Comparison of ENCODE assay signal across 25 cellular contexts in the genomic region with DNA sequence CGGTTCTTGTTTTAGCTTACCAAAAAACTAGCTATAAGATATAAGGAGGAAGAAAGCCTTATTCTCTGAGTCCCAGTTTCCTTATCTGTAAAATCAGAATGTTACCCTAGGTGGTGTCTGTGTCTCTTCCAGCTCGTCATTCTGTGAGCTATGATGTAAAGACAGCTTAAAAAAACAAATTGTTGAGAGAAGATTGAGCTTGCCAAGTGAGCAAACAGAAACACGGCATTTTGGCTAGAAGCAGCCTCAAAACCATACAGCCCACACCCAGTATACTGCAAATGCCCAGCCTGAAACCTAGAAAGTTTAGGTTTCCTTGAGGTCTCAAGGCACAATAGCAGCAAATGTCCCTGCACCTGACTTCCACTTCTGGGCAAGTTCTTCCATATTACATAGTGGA.
DNase-seq lines count a peak whose midpoint lies in the region; ATAC-seq and TF ChIP-seq lines count a peak whose summit lies in the region.
"Had no signal": no experiment of that assay in that cellular context is flagged by ENCODE, and none has a peak within 500 bp of the region (broad histone marks: within the 10 kb centered on the region; RNA-seq: fewer than 3 reads in every experiment).

No MANE protein-coding gene starts in this region.

- H3K79me2 ChIP-seq in PC-3 (ENCODE audit: low read length) (no peaks in the 10 kb centered on the region), mesendoderm (ENCODE audit: control insufficient read depth, insufficient read depth, low read length) (no peaks in the 10 kb centered on the region)

- H3K27ac ChIP-seq in IMR-90 (ENCODE audit: insufficient read depth, low read length) (no peak overlapping the region), PC-3 (ENCODE audit: low read length) (no peak overlapping the region), mesendoderm (ENCODE audit: low read depth, low read length) (no peak overlapping the region)
- H3K27ac ChIP-seq: colonic mucosa, heart left ventricle, neural progenitor cell, Peyer's patch, tibial artery, WERI-Rb-1 had no signal

- H4K5ac ChIP-seq in IMR-90 (ENCODE audit: low read depth, low read length), result no peak overlapping the region
- H4K5ac ChIP-seq in mesendoderm (ENCODE audit: low read length), result no peak overlapping the region

- H3K36me3 ChIP-seq in IMR-90 (ENCODE audit: control insufficient read depth, insufficient read depth, low read length) (no peaks in the 10 kb centered on the region), PC-3 (ENCODE audit: low read depth, low read length) (no peaks in the 10 kb centered on the region), mesendoderm (ENCODE audit: control insufficient read depth, insufficient read depth, low read length) (no peaks in the 10 kb centered on the region)
- H3K36me3 ChIP-seq: colonic mucosa, heart left ventricle, neural progenitor cell, Peyer's patch, tibial artery, WERI-Rb-1 had no signal

- H2AK9ac ChIP-seq in IMR-90 (replicated peaks; ENCODE audit: low read depth, low read length, poor library complexity), result no peak overlapping the region

- no peak overlapping the region for H3K27ac Mint-ChIP-seq in type B pancreatic cell
- H3K27ac Mint-ChIP-seq: CD8-positive, alpha-beta memory T cell; neural progenitor cell; progenitor cell of endocrine pancreas; T-helper 17 cell had no signal

- no peaks in the 10 kb centered on the region for H3K9me1 ChIP-seq in IMR-90 (ENCODE audit: insufficient read depth, low read length)

- dilution Hi-C loops in IMR-90 (cut with HindIII; ENCODE audit: low sequenced_read_pairs, unreplicated experiment), result no loop called here

- no peak overlapping the region for H2BK20ac ChIP-seq in IMR-90 (ENCODE audit: low read depth, low read length)

- H3K79me1 ChIP-seq in IMR-90 (ENCODE audit: low read depth in 1 of 2, low read length in 2 of 2) (no peaks in the 10 kb centered on the region), mesendoderm (ENCODE audit: low read length) (no peaks in the 10 kb centered on the region)

- H3K9me3 Mint-ChIP-seq in type B pancreatic cell, result no peaks in the 10 kb centered on the region
- H3K9me3 Mint-ChIP-seq: CD8-positive, alpha-beta memory T cell; IgD-negative memory B cell; neural progenitor cell had no signal

- no peak overlapping the region for H3K4me3 Mint-ChIP-seq in type B pancreatic cell
- H3K4me3 Mint-ChIP-seq: CD8-positive, alpha-beta memory T cell; neural progenitor cell; T-helper 17 cell had no signal

- H4K20me1 ChIP-seq in IMR-90 (ENCODE audit: insufficient read depth, low read length) (no peaks in the 10 kb centered on the region), PC-3 (ENCODE audit: low read length) (no peaks in the 10 kb centered on the region)

- WGBS in IMR-90 (ENCODE audit: extremely low coverage in 2 of 2, insufficient read length in 1 of 2), 2 experiments, result 80% methylated on average over 1 of the region's 3 CpGs; no CpG with 5 or more reads in 1 of the 2 experiments
- WGBS in mesendoderm (ENCODE audit: extremely low coverage, insufficient coverage, low lambda C conversion rate), result no CpG with 5 or more reads among the region's 3 CpGs

- H4K8ac ChIP-seq in IMR-90 (ENCODE audit: low read depth in 2 of 2, low read length in 2 of 2) (no peak overlapping the region), mesendoderm (ENCODE audit: low read depth, low read length) (no peak overlapping the region)

- no peaks in the 10 kb centered on the region for H3K27me3 Mint-ChIP-seq in type B pancreatic cell
- H3K27me3 Mint-ChIP-seq: CD8-positive, alpha-beta memory T cell; IgD-negative memory B cell; progenitor cell of endocrine pancreas; T-helper 17 cell had no signal

- intact Hi-C loops in IMR-90 (cut with micrococcal nuclease) (no loop called here), PC-3 (cut with micrococcal nuclease) (no loop called here)

- no TSS peak for BruUV-seq in IMR-90 (replicated peaks; lab: Mats Ljungman, UMichigan)
- BruUV-seq in PC-3 (replicated peaks; lab: Mats Ljungman, UMichigan), result no TSS peak

- peaks cover 2% of the 10 kb centered on the region; the same call in 1 of the 2 replicates for H3K27me3 ChIP-seq in IMR-90 (ENCODE audit: control insufficient read depth, insufficient read depth, low read length)
- H3K27me3 ChIP-seq in PC-3 (ENCODE audit: low read length), result no peaks in the 10 kb centered on the region
- no peaks in the 10 kb centered on the region for H3K27me3 ChIP-seq in mesendoderm (ENCODE audit: insufficient read depth, low read length, poor library complexity)
- H3K27me3 ChIP-seq: colonic mucosa, heart left ventricle, neural progenitor cell, Peyer's patch, tibial artery had no signal

- ATAC-seq in IMR-90 (ENCODE audit: low read depth), result no peak; the same call in 1 of the 2 replicates
- peak; percentile 80 for ATAC-seq in PC-3
- ATAC-seq: heart left ventricle; stimulated activated naive CD8-positive, alpha-beta T cell treated with anti-CD3 and anti-CD28 coated beads, Interleukin-15, Interleukin-2, amounts not matched to agents 100 U/mL and 50 U/mL, for 24 hours; T-helper 17 cell had no signal

- H3K9me2 ChIP-seq in PC-3 (replicated peaks; ENCODE audit: low read length), result no peaks in the 10 kb centered on the region

- peaks cover 4% of the 10 kb centered on the region for H3K4me1 Mint-ChIP-seq in type B pancreatic cell (ENCODE audit: unreplicated experiment)
- H3K4me1 Mint-ChIP-seq: CD8-positive, alpha-beta memory T cell had no signal

- H3K9me3 ChIP-seq in IMR-90 (ENCODE audit: control insufficient read depth, insufficient read depth, low read length) (no peaks in the 10 kb centered on the region), PC-3 (ENCODE audit: low read length) (no peaks in the 10 kb centered on the region)
- H3K9me3 ChIP-seq: colonic mucosa, heart left ventricle, Peyer's patch, tibial artery had no signal

- CTCF ChIA-PET in IMR-90 (lab: Yijun Ruan, JAX) (interaction anchor here (0.6 to 0.7 kb wide), 2 partner anchors 76 to 143 kb away, joined by 3 to 7 read pairs; no protein-coding TSS in a partner anchor), PC-3 (lab: Charles Lee) (interaction anchor here (0.6 to 0.9 kb wide), 4 partner anchors 9 to 411 kb away, joined by 4 to 6 read pairs (median 4); no protein-coding TSS in a partner anchor)

- H3K4me1 ChIP-seq in IMR-90 (ENCODE audit: control insufficient read depth, insufficient read depth, low read length) (peaks cover 4% of the 10 kb centered on the region; the same call in 1 of the 2 replicates), PC-3 (ENCODE audit: insufficient read depth, low read length) (peaks cover 6% of the 10 kb centered on the region; the same call in 1 of the 2 replicates), mesendoderm (ENCODE audit: control insufficient read depth, low read depth, low read length) (no peaks in the 10 kb centered on the region)
- H3K4me1 ChIP-seq: colonic mucosa, Peyer's patch, tibial artery had no signal

- H2BK15ac ChIP-seq in IMR-90 (ENCODE audit: low read depth, low read length) (no peak overlapping the region), mesendoderm (replicated peaks; ENCODE audit: low read depth) (no peak overlapping the region)

- no peak overlapping the region for H3K23ac ChIP-seq in IMR-90 (ENCODE audit: low read depth, low read length)
- H3K23ac ChIP-seq in mesendoderm (ENCODE audit: low read length), result no peak overlapping the region

- H2BK120ac ChIP-seq in IMR-90 (ENCODE audit: low read depth, low read length) (no peak overlapping the region), mesendoderm (ENCODE audit: low read depth, low read length) (no peak overlapping the region)

- H3K36me3 Mint-ChIP-seq in type B pancreatic cell, result peaks cover 15% of the 10 kb centered on the region
- H3K36me3 Mint-ChIP-seq: neural progenitor cell had no signal

- H4K91ac ChIP-seq in IMR-90 (ENCODE audit: insufficient read depth, low read depth, low read length), result no peak overlapping the region

- H3K9ac ChIP-seq in IMR-90 (ENCODE audit: low read depth, low read length), result no peak overlapping the region
- no peak overlapping the region for H3K9ac ChIP-seq in PC-3 (ENCODE audit: low read length)
- H3K9ac ChIP-seq in mesendoderm (ENCODE audit: low read length), result no peak overlapping the region
- H3K9ac ChIP-seq: neural progenitor cell had no signal

- H2AFZ ChIP-seq in IMR-90 (replicated peaks; ENCODE audit: low read length, poor library complexity) (no peak overlapping the region), PC-3 (ENCODE audit: low read length) (no peak overlapping the region)
- H2AFZ ChIP-seq: neural progenitor cell had no signal

- H3K56ac ChIP-seq in IMR-90 (ENCODE audit: extremely low read depth, insufficient read depth, low read length), result no peak overlapping the region
- H3K56ac ChIP-seq in mesendoderm (ENCODE audit: low read length), result no peak overlapping the region

- no peak overlapping the region for H2BK5ac ChIP-seq in IMR-90 (ENCODE audit: low read depth, low read length, poor library complexity, severe bottlenecking)
- H2BK5ac ChIP-seq in mesendoderm (ENCODE audit: low read length), result no peak overlapping the region

- in situ Hi-C loops in IMR-90 (cut with MboI; ENCODE audit: low sequenced_read_pairs), result no loop called here

- H2AK5ac ChIP-seq in IMR-90 (ENCODE audit: low read depth, low read length), result no peak overlapping the region
- H2AK5ac ChIP-seq in mesendoderm (ENCODE audit: low read length), result no peak overlapping the region

- H3K4me3 ChIP-seq in IMR-90 (ENCODE audit: insufficient read depth, low read depth, low read length) (no peak overlapping the region), PC-3 (ENCODE audit: low read length) (no peak overlapping the region), choroid plexus epithelial cell (ENCODE audit: low read depth, low read length) (no peak overlapping the region), mesendoderm (ENCODE audit: low read length) (no peak overlapping the region)
- H3K4me3 ChIP-seq: colonic mucosa, heart left ventricle, neural progenitor cell, Peyer's patch, tibial artery had no signal

- DNase-seq in IMR-90 (peak; percentile 62), PC-3 (peak; percentile 52), choroid plexus epithelial cell (ENCODE audit: low read depth) (peak; percentile 70), mesendoderm (peak; percentile 16), NCI-H1436 (lab: John Stamatoyannopoulos, UW) (no peak), type B pancreatic cell (ENCODE audit: extremely low spot score, unreplicated experiment) (no peak), activated gamma-delta T cell treated with Interleukin-2 at 50 U/mL for 16 hours (no peak)
- DNase-seq: activated CD8-positive, alpha-beta memory T cell treated with anti-CD3 and anti-CD28 coated beads, Interleukin-2, amount 50 U/mL, for 4 hours; CD8-positive, alpha-beta memory T cell; colonic mucosa; DMS153; heart left ventricle; mammary epithelial cell; NCI-H1417 treated with DMSO at 0.1 percent for 48 hours; NCI-H510A treated with DMSO at 0.1 percent for 48 hours; Peyer's patch; SIG-M5; stimulated activated CD4-positive, alpha-beta T cell treated with anti-CD3 and anti-CD28 coated beads, Interleukin-15, amount 100 ng/mL, for 24 hours; stimulated activated naive CD8-positive, alpha-beta T cell treated with anti-CD3 and anti-CD28 coated beads, Interleukin-15, Interleukin-2, amounts not matched to agents 100 U/mL and 50 U/mL, for 24 hours; T-helper 17 cell; tibial artery; WERI-Rb-1 had no signal

- TF ChIP-seq POLR2A in IMR-90 (IDR thresholded peaks at IDR 0.05; ENCODE audit: low read depth, low read length), result no peak

- H3K4ac ChIP-seq in IMR-90 (ENCODE audit: low read depth, low read length) (no peak overlapping the region), mesendoderm (ENCODE audit: low read depth, low read length) (no peak overlapping the region)

- TF ChIP-seq CTCF in IMR-90 (conservative IDR thresholded peaks at IDR 0.05; ENCODE audit: low read depth, low read length), result no peak
- TF ChIP-seq CTCF in PC-3 (conservative IDR thresholded peaks at IDR 0.05; ENCODE audit: low read depth, low read length), result no peak
- TF ChIP-seq CTCF in choroid plexus epithelial cell (conservative IDR thresholded peaks at IDR 0.05; ENCODE audit: low read depth, low read length), result no peak
- no peak for TF ChIP-seq CTCF in type B pancreatic cell (conservative IDR thresholded peaks at IDR 0.05)

- TF ChIP-seq RAD21 in IMR-90 (IDR thresholded peaks at IDR 0.05; ENCODE audit: low read length), result no peak

- no peaks in the 10 kb centered on the region for H3F3A ChIP-seq in PC-3 (ENCODE audit: low read length, unreplicated experiment)

- no peak overlapping the region for H3K18ac ChIP-seq in IMR-90 (ENCODE audit: low read depth, low read length)
- no peak overlapping the region for H3K18ac ChIP-seq in mesendoderm (ENCODE audit: low read length)

- POLR2A ChIA-PET in IMR-90 (lab: Charles Lee; ENCODE audit: unreplicated experiment) (no interaction called here), PC-3 (lab: Charles Lee; ENCODE audit: unreplicated experiment) (interaction anchor here (0.7 kb wide), 2 partner anchors 48 to 125 kb away, joined by 4 to 6 read pairs; no protein-coding TSS in a partner anchor)

- no peak overlapping the region for H3K4me2 ChIP-seq in IMR-90 (ENCODE audit: low read depth, low read length)
- no peak overlapping the region for H3K4me2 ChIP-seq in PC-3 (ENCODE audit: low read length)
- no peak overlapping the region for H3K4me2 ChIP-seq in mesendoderm (ENCODE audit: low read length)
- H3K4me2 ChIP-seq: neural progenitor cell had no signal

- no peak overlapping the region for H3K14ac ChIP-seq in IMR-90 (replicated peaks; ENCODE audit: low read depth, low read length)

Comparison
In these comparisons a context has a peak if more than half of its experiments do, and no peak if none do; other contexts are left out.
1. DNase-seq: peak in IMR-90 (single experiment), PC-3 (single experiment), choroid plexus epithelial cell (single experiment) and mesendoderm (single experiment); none in NCI-H1436 (single experiment), type B pancreatic cell (single experiment) and activated gamma-delta T cell treated with Interleukin-2 at 50 U/mL for 16 hours (single experiment).